In genomic region chr3:195806916-195807231, GRCh38 we compare ENCODE assay signal across 17 cellular contexts. TPM values are rescaled to one million over a fixed set of nuclear protein-coding genes. Genes with fewer than 3 reads are reported as not detected.
"Had no signal": no experiment of that assay in that cellular context is flagged by ENCODE, and none has a peak within 500 bp of the region (broad histone marks: within the 10 kb centered on the region; RNA-seq: fewer than 3 reads in every experiment).

No MANE protein-coding gene starts in this region.

- H3K9me3 ChIP-seq: pancreas, right lobe of liver, stomach had no signal

- H3K36me3 ChIP-seq: pancreas, right lobe of liver, stomach had no signal

- DNase-seq: activated CD4-positive, alpha-beta T cell treated with anti-CD3 and anti-CD28 coated beads, Interleukin-2, amount 50 U/mL, for 48 hours; activated naive CD4-positive, alpha-beta T cell treated with Interleukin-2 at 50 U/mL for 16 hours; activated naive CD8-positive, alpha-beta T cell treated with anti-CD3 and anti-CD28 coated beads, Interleukin-2, amount 10 ng/mL, durations not matched to agents 7 days and 5 days; amygdala; central memory CD4-positive, alpha-beta T cell; foreskin keratinocyte; glutamatergic neuron; right lobe of liver; stimulated activated CD4-positive, alpha-beta T cell treated with anti-CD3 and anti-CD28 coated beads, Interleukin-4, amount 100 ng/mL, for 24 hours; stomach had no signal

- H3K4me3 ChIP-seq: pancreas, right lobe of liver, stomach had no signal

- H3K4me1 ChIP-seq: foreskin keratinocyte, right lobe of liver had no signal

- H3K27me3 ChIP-seq: right lobe of liver had no signal

- H3K27ac ChIP-seq: foreskin keratinocyte, pancreas, right lobe of liver had no signal

- H3K36me3 Mint-ChIP-seq: memory B cell, type B pancreatic cell had no signal

- H3K9me3 Mint-ChIP-seq: endodermal cell; memory B cell; stimulated activated effector memory CD8-positive, alpha-beta T cell treated with anti-CD3 and anti-CD28 coated beads, Interleukin-12 subunit alpha, Interleukin-12 subunit beta, amount 100 ng/mL, for 72 hours; type B pancreatic cell had no signal

- H3K27ac Mint-ChIP-seq: memory B cell; stimulated activated effector memory CD8-positive, alpha-beta T cell treated with anti-CD3 and anti-CD28 coated beads, Interleukin-12 subunit alpha, Interleukin-12 subunit beta, amount 100 ng/mL, for 72 hours had no signal

- H3K4me3 Mint-ChIP-seq: activated naive CD8-positive, alpha-beta T cell treated with anti-CD3 and anti-CD28 coated beads, Interleukin-2, amount 10 ng/mL, durations not matched to agents 7 days and 5 days; endodermal cell; memory B cell; stimulated activated effector memory CD8-positive, alpha-beta T cell treated with anti-CD3 and anti-CD28 coated beads, Interleukin-12 subunit alpha, Interleukin-12 subunit beta, amount 100 ng/mL, for 72 hours; type B pancreatic cell had no signal

RNA-seq across cellular contexts. Expression of gene MUC4, which starts 4.9 kb away (rescaled TPM):
- total RNA-seq: fibroblast of lung, foreskin keratinocyte, liver had no signal
- polyA plus RNA-seq: fibroblast of lung, foreskin keratinocyte, liver had no signal
